8 cellular contexts compared by ENCODE assay signal in the genomic region with DNA sequence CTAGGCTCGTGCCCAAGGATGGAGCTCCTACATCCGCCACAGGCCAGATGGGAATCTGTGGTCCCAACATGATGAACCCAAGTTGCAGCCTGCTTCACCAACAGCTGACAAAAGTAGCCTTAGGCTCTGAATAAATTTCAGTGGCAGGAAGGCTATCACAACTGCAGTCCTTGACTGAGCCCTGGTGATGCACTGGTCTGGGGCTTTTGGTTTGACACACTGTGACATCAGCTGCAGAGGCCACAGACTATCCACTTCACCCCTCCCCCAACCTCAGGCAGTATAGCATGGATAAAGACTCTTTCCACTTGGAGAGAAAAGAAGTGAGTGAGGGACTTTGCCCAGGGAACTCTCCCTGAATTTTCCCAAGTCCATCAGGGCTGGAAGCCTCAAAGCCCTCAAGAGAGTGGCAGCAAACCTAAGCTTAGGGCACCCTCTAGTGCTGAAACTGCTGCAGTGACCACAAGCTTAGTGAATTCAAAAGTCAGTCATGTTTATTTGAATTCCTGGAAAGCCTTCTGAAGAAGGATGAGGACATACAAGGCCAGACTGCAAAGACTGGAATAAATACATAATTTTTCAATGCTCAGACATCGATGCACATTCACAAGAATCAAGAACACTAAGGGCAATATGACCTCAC.
DNase-seq lines count a peak whose midpoint lies in the region; ATAC-seq and TF ChIP-seq lines count a peak whose summit lies in the region.

No MANE protein-coding gene starts in this region.

- H3K9me2 ChIP-seq in Loucy (replicated peaks; ENCODE audit: low read depth, low read length): no peaks in the 10 kb centered on the region

- no peak overlapping the region for H2AFZ ChIP-seq in Loucy (ENCODE audit: low read length)

- H3K79me2 ChIP-seq in Loucy (ENCODE audit: insufficient read depth, low read length): no peaks in the 10 kb centered on the region

- 63 to 71% methylated on average over 3 of the region's 3 CpGs for WGBS in heart right ventricle, 2 donors

- no peaks in the 10 kb centered on the region for H3F3A ChIP-seq in Loucy (ENCODE audit: low read depth)

- intact Hi-C loops in heart right ventricle (cut with DNase I) (loop anchor here in 1 of 10 donors (2.0 kb wide), 1 partner anchor 48 kb away; no protein-coding TSS in a partner anchor), Right ventricle myocardium superior (cut with DNase I) (no loop called here), tibial artery (cut with DNase I; ENCODE audit: low total_unique reads) (no loop called here)

- H3K27ac ChIP-seq in heart right ventricle: no peak overlapping the region
- no peak overlapping the region for H3K27ac ChIP-seq in tibial artery

- H3K27me3 ChIP-seq in heart right ventricle (no peaks in the 10 kb centered on the region), Loucy (ENCODE audit: insufficient read depth, low read length, poor library complexity, severe bottlenecking) (no peaks in the 10 kb centered on the region), tibial artery (no peaks in the 10 kb centered on the region)

- no peak overlapping the region for H3K4me2 ChIP-seq in Loucy (ENCODE audit: low read depth, low read length, poor library complexity, severe bottlenecking)

- no peaks in the 10 kb centered on the region for H3K4me1 ChIP-seq in heart right ventricle
- no peaks in the 10 kb centered on the region for H3K4me1 ChIP-seq in Loucy (ENCODE audit: insufficient read depth, low read length, poor library complexity, severe bottlenecking)
- H3K4me1 ChIP-seq in tibial artery: no peaks in the 10 kb centered on the region

- peak in 6 of 9 donors; percentile 25 to 40 (median 32) for TF ChIP-seq CTCF in heart right ventricle (IDR thresholded peaks at IDR 0.05)
- peak; percentile 67 for TF ChIP-seq CTCF in Loucy (conservative IDR thresholded peaks at IDR 0.05; ENCODE audit: low read length)
- TF ChIP-seq CTCF in epithelial cell of esophagus (IDR thresholded peaks at IDR 0.05; ENCODE audit: insufficient read depth, low read depth, low read length, missing control alignments): peak; percentile 61
- no peak for TF ChIP-seq CTCF in tibial artery (IDR thresholded peaks at IDR 0.05)

- H3K4me3 ChIP-seq in heart right ventricle: no peak overlapping the region
- no peak overlapping the region for H3K4me3 ChIP-seq in Loucy (ENCODE audit: low read length, poor library complexity, severe bottlenecking)
- H3K4me3 ChIP-seq in epithelial cell of esophagus (ENCODE audit: low read length): no peak overlapping the region
- no peak overlapping the region for H3K4me3 ChIP-seq in tibial artery

- ATAC-seq in heart right ventricle: no peak
- ATAC-seq in Right ventricle myocardium superior (ENCODE audit: poor library complexity): no peak
- ATAC-seq in GM21423 (IDR thresholded peaks at IDR 0.05; ENCODE audit: unreplicated experiment): no peak
- no peak for ATAC-seq in activated CD4-positive, CD25-positive, alpha-beta regulatory T cell treated with anti-CD3 and anti-CD28 coated beads, Interleukin-2, amount 50 U/mL, for 24 hours

- no peak for DNase-seq in heart right ventricle
- no peak for DNase-seq in Right ventricle myocardium superior
- DNase-seq in epithelial cell of esophagus (ENCODE audit: low read depth): peak; percentile 45
- DNase-seq in tibial artery: no peak
- DNase-seq in superior temporal gyrus (ENCODE audit: extremely low spot score): no peak

- H4K20me1 ChIP-seq in Loucy (ENCODE audit: insufficient read depth, low read length, poor library complexity, severe bottlenecking): no peaks in the 10 kb centered on the region

- no peaks in the 10 kb centered on the region for H3K9me3 ChIP-seq in heart right ventricle
- H3K9me3 ChIP-seq in Loucy (ENCODE audit: insufficient read depth, low read depth, low read length): no peaks in the 10 kb centered on the region
- no peaks in the 10 kb centered on the region for H3K9me3 ChIP-seq in tibial artery

- no peaks in the 10 kb centered on the region for H3K36me3 ChIP-seq in heart right ventricle
- H3K36me3 ChIP-seq in Loucy (ENCODE audit: insufficient read depth, low read length): no peaks in the 10 kb centered on the region
- H3K36me3 ChIP-seq in tibial artery: no peaks in the 10 kb centered on the region

- H3K9ac ChIP-seq in Loucy (ENCODE audit: low read depth, low read length, poor library complexity, severe bottlenecking): no peak overlapping the region

Comparison
In these comparisons a context has a peak if more than half of its experiments do, and no peak if none do; other contexts are left out.
1. CTCF ChIP-seq: peak in heart right ventricle (6 of 9), Loucy (single experiment) and epithelial cell of esophagus (single experiment); none in tibial artery (0 of 2).